ENCODE assay signal across 7 cellular contexts in genomic region chr6:34785375-34785774, GRCh38. TPM values are rescaled to one million over a fixed set of nuclear protein-coding genes. Genes with fewer than 3 reads are reported as not detected.
DNase-seq lines count a peak whose midpoint lies in the region; ATAC-seq and TF ChIP-seq lines count a peak whose summit lies in the region.
"Not testable (repeated sequence)": the region's sequence is repeated elsewhere in the genome, so short reads cannot be mapped to it uniquely, and the experiment has no call there.

No MANE protein-coding gene starts in this region.

- H2AK5ac ChIP-seq in IMR-90 (ENCODE audit: low read depth, low read length) = not testable (repeated sequence)

- CTCF ChIA-PET in IMR-90 (lab: Yijun Ruan, JAX) = interaction anchor here (0.6 kb wide), 1 partner anchor 18 kb away, joined by 4 read pairs; no protein-coding TSS in a partner anchor

- dilution Hi-C loops in IMR-90 (cut with HindIII; ENCODE audit: low sequenced_read_pairs, unreplicated experiment) = not testable (repeated sequence)

- not testable (repeated sequence) for H2BK120ac ChIP-seq in IMR-90 (ENCODE audit: low read depth, low read length)

- H3K56ac ChIP-seq in IMR-90 (ENCODE audit: extremely low read depth, insufficient read depth, low read length) = not testable (repeated sequence)

- peak; percentile 64 for ATAC-seq in IMR-90 (ENCODE audit: low read depth)

- not testable (repeated sequence) for H3K4me2 ChIP-seq in GM23248 (ENCODE audit: unreplicated experiment); IMR-90 (ENCODE audit: low read depth, low read length)

- TF ChIP-seq POLR2A in IMR-90 (IDR thresholded peaks at IDR 0.05; ENCODE audit: low read depth, low read length) = not testable (repeated sequence)

- not testable (repeated sequence) for H3K27ac ChIP-seq in GM23248; IMR-90 (ENCODE audit: insufficient read depth, low read length); brain microvascular endothelial cell

- H3K27me3 ChIP-seq in GM23248 (replicated peaks; ENCODE audit: insufficient read depth); IMR-90 (ENCODE audit: control insufficient read depth, insufficient read depth, low read length); brain microvascular endothelial cell (replicated peaks): not testable (repeated sequence)

- H4K20me1 ChIP-seq in GM23248 (ENCODE audit: insufficient read depth); IMR-90 (ENCODE audit: insufficient read depth, low read length): not testable (repeated sequence)

- not testable (repeated sequence) for H3K23ac ChIP-seq in IMR-90 (ENCODE audit: low read depth, low read length)

- H3K18ac ChIP-seq in IMR-90 (ENCODE audit: low read depth, low read length) = not testable (repeated sequence)

- H2BK5ac ChIP-seq in IMR-90 (ENCODE audit: low read depth, low read length, poor library complexity, severe bottlenecking) = not testable (repeated sequence)

- H3K4ac ChIP-seq in IMR-90 (ENCODE audit: low read depth, low read length) = not testable (repeated sequence)

- not testable (repeated sequence) for H3K9ac ChIP-seq in GM23248; IMR-90 (ENCODE audit: low read depth, low read length)

- not testable (repeated sequence) for H2BK20ac ChIP-seq in IMR-90 (ENCODE audit: low read depth, low read length)

- H3K79me1 ChIP-seq in IMR-90 (ENCODE audit: low read depth in 1 of 2, low read length in 2 of 2) = not testable (repeated sequence)

- whole genome bisulfite sequencing in GM23248 (ENCODE audit: low coverage in 1 of 2, low lambda C conversion rate in 2 of 2, missing lambda C conversion rate in 2 of 2), 2 experiments = 80 to 87% methylated on average over 7 to 8 of the region's 9 CpGs
- WGBS in IMR-90 (ENCODE audit: extremely low coverage in 2 of 2, insufficient read length in 1 of 2), 2 experiments = no CpG with 5 or more reads among the region's 9 CpGs

- intact Hi-C loops in IMR-90 (cut with micrococcal nuclease) = not testable (repeated sequence)

- not testable (repeated sequence) for H2AFZ ChIP-seq in GM23248; IMR-90 (replicated peaks; ENCODE audit: low read length, poor library complexity)

- in situ Hi-C loops in GM23248 (cut with MboI); IMR-90 (cut with MboI; ENCODE audit: low sequenced_read_pairs); brain microvascular endothelial cell (cut with HindIII; ENCODE audit: low pct_ligation_motif_present, low sequenced_read_pairs): not testable (repeated sequence)

- H3K4me3 ChIP-seq in AG10803 (ENCODE audit: low read length); GM23248; IMR-90 (ENCODE audit: insufficient read depth, low read depth, low read length); brain microvascular endothelial cell (ENCODE audit: low read depth, low read length); epithelial cell of esophagus (ENCODE audit: low read length): not testable (repeated sequence)

- TF ChIP-seq CTCF in AG10803 (conservative IDR thresholded peaks at IDR 0.05; ENCODE audit: low read length); IMR-90 (conservative IDR thresholded peaks at IDR 0.05; ENCODE audit: low read depth, low read length); brain microvascular endothelial cell (IDR thresholded peaks at IDR 0.05; ENCODE audit: low read depth, low read length, missing control alignments); epithelial cell of esophagus (IDR thresholded peaks at IDR 0.05; ENCODE audit: insufficient read depth, low read depth, low read length, missing control alignments): not testable (repeated sequence)

- POLR2A ChIA-PET in IMR-90 (lab: Charles Lee; ENCODE audit: unreplicated experiment) = not testable (repeated sequence)

- H2BK15ac ChIP-seq in IMR-90 (ENCODE audit: low read depth, low read length) = not testable (repeated sequence)

- H3K36me3 ChIP-seq in GM23248 (ENCODE audit: low read depth); IMR-90 (ENCODE audit: control insufficient read depth, insufficient read depth, low read length); brain microvascular endothelial cell (replicated peaks): not testable (repeated sequence)

- DNase-seq in AG10803 (ENCODE audit: low read depth) (peak; percentile 13), GM23248 (peak; percentile 62), IMR-90 (peak; percentile 50), amniotic epithelial cell (ENCODE audit: low read depth) (peak; percentile 56), brain microvascular endothelial cell (peak; percentile 50), epithelial cell of esophagus (ENCODE audit: low read depth) (peak; percentile 38), iris pigment epithelial cell (ENCODE audit: low read depth) (peak; percentile 70)

- not testable (repeated sequence) for H4K91ac ChIP-seq in IMR-90 (ENCODE audit: insufficient read depth, low read depth, low read length)

- not testable (repeated sequence) for H3K14ac ChIP-seq in IMR-90 (replicated peaks; ENCODE audit: low read depth, low read length)

- not testable (repeated sequence) for TF ChIP-seq RAD21 in IMR-90 (IDR thresholded peaks at IDR 0.05; ENCODE audit: low read length)

- not testable (repeated sequence) for H2AK9ac ChIP-seq in IMR-90 (replicated peaks; ENCODE audit: low read depth, low read length, poor library complexity)

- not testable (repeated sequence) for H3K9me1 ChIP-seq in IMR-90 (ENCODE audit: insufficient read depth, low read length)

- not testable (repeated sequence) for H4K5ac ChIP-seq in IMR-90 (ENCODE audit: low read depth, low read length)

- H3K79me2 ChIP-seq in GM23248 (ENCODE audit: insufficient read depth) = not testable (repeated sequence)

- not testable (repeated sequence) for H4K8ac ChIP-seq in IMR-90 (ENCODE audit: low read depth in 2 of 2, low read length in 2 of 2)

- H3K4me1 ChIP-seq in GM23248 (ENCODE audit: insufficient read depth); IMR-90 (ENCODE audit: control insufficient read depth, insufficient read depth, low read length): not testable (repeated sequence)

- not testable (repeated sequence) for H3F3A ChIP-seq in GM23248 (ENCODE audit: insufficient read depth)

- not testable (repeated sequence) for BruUV-seq in IMR-90 (replicated peaks; lab: Mats Ljungman, UMichigan)

- not testable (repeated sequence) for H3K9me2 ChIP-seq in GM23248 (ENCODE audit: insufficient read depth)

- not testable (repeated sequence) for H3K9me3 ChIP-seq in GM23248 (ENCODE audit: low read depth); IMR-90 (ENCODE audit: control insufficient read depth, insufficient read depth, low read length)

RNA-seq across cellular contexts. Expression of gene BLTP3A, which starts 6.5 kb away (rescaled TPM):
- total RNA-seq in GM23248 (2014; rRNA removed; shearing (Covaris generic)) = 4.9 TPM in 2 replicates
- 3.1 and 3.2 TPM in 2 replicates for polyA plus RNA-seq in GM23248 (2016; fragmentation: Nextera tagmentation; extraction: Ambion mirVana)
- 4.2 and 4.7 TPM in 2 replicates for total RNA-seq in IMR-90 (2012; rRNA removed)
- 3.0 and 3.1 TPM in 2 replicates for polyA plus RNA-seq in IMR-90 (2012; rRNA removed)
- polyA plus RNA-seq in IMR-90 (2012; cell fraction: cytosol; rRNA removed) = 1.6 and 1.9 TPM in 2 replicates
- 1.9 and 3.6 TPM in 2 replicates for polyA plus RNA-seq in IMR-90 (2012; cell fraction: nucleus; rRNA removed; ENCODE audit: low replicate concordance)

RNA-seq across cellular contexts. Expression of gene SNRPC, which starts 28.1 kb away (rescaled TPM):
- 61.4 and 98.9 TPM in 2 replicates for total RNA-seq in GM23248 (2014; rRNA removed; shearing (Covaris generic))
- polyA plus RNA-seq in GM23248 (2016; fragmentation: Nextera tagmentation; extraction: Ambion mirVana) (204 and 207 TPM in 2 replicates), IMR-90 (2012; rRNA removed) (343 and 345 TPM in 2 replicates)
- 84.8 and 87.5 TPM in 2 replicates for total RNA-seq in IMR-90 (2012; rRNA removed)
- polyA plus RNA-seq in IMR-90 (2012; cell fraction: cytosol; rRNA removed) = 212 and 293 TPM in 2 replicates
- 80.3 and 130 TPM in 2 replicates for polyA plus RNA-seq in IMR-90 (2012; cell fraction: nucleus; rRNA removed; ENCODE audit: low replicate concordance)

Comparison
In these comparisons a context has a peak if more than half of its experiments do, and no peak if none do; other contexts are left out.
1. DNase-seq: peak in every context shown above with its lines; median percentile 70 in iris pigment epithelial cell; 62 in GM23248; 56 in amniotic epithelial cell; 50 in IMR-90; 50 in brain microvascular endothelial cell; 38 in epithelial cell of esophagus; 13 in AG10803.